9 cellular contexts compared by ENCODE assay signal in the genomic region with DNA sequence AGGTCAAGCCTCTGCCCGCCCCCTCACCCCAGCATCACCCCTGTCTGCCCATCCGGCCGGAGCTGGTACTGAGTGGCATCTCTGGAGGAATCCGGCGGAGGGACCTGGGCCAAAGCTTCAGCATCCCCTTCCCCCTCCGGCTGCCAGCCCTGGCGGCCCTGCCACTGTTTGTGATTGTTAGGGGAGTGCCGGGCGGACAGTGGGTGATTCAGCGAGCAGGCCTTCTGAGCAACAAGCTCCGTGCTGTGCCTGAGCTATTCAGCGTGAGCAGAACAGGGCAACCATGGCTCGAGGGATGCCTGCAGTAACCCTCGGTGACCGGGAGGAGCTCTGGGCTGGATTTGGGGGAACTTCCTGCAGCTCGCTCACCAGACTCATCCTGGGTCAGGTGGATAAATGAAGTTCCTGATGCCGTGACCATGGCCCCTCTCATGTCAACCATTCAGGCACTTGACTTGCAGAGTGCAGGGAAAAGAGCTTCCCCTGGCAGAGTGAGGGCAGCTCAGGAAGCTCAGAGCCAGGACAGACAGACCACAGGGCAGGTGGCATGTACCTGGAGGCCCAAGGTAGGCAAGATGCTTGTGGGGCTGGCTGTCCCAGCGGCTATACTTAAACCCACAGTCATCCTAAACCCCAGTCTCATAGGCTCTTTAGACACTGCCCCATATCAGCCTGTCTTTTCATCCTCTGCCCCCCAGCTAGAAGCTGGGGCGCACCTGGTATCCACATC. TPM values are rescaled to one million over a fixed set of nuclear protein-coding genes. Genes with fewer than 3 reads are reported as not detected.
A peak's percentile ranks its signal among the peaks of the same experiment; 100 is the strongest.
DNase-seq lines count a peak whose midpoint lies in the region; TF ChIP-seq lines count a peak whose summit lies in the region.
"Had no signal": no experiment of that assay in that cellular context is flagged by ENCODE, and none has a peak within 500 bp of the region (broad histone marks: within the 10 kb centered on the region; RNA-seq: fewer than 3 reads in every experiment).

No MANE protein-coding gene starts in this region.

- H3K4me3 Mint-ChIP-seq in type B pancreatic cell, result no peak overlapping the region

- H3K36me3 ChIP-seq in brain microvascular endothelial cell (replicated peaks), result no peaks in the 10 kb centered on the region

- DNase-seq in HT1080 (ENCODE audit: low read depth) (peak; percentile 84), brain microvascular endothelial cell (peak; percentile 82), left kidney (ENCODE audit: low read depth, low spot score) (peak; percentile 35), type B pancreatic cell (ENCODE audit: extremely low spot score, unreplicated experiment) (peak; percentile 65), SHP77 (lab: John Stamatoyannopoulos, UW) (no peak), NCI-H1105 (lab: John Stamatoyannopoulos, UW) (no peak), NCI-H1694 (lab: John Stamatoyannopoulos, UW) (no peak)
- DNase-seq: NCI-H2227 treated with DMSO at 0.1 percent for 48 hours had no signal

- H3K4me3 ChIP-seq in brain microvascular endothelial cell (ENCODE audit: low read depth, low read length), result no peak overlapping the region
- H3K4me3 ChIP-seq: psoas muscle had no signal

- H3K4me1 Mint-ChIP-seq in type B pancreatic cell (ENCODE audit: unreplicated experiment), result peaks cover 7% of the 10 kb centered on the region

- TF ChIP-seq CTCF in brain microvascular endothelial cell (IDR thresholded peaks at IDR 0.05; ENCODE audit: low read depth, low read length, missing control alignments) (peak; percentile 69), type B pancreatic cell (conservative IDR thresholded peaks at IDR 0.05) (peak; percentile 46)

- H3K9me3 Mint-ChIP-seq in type B pancreatic cell, result no peaks in the 10 kb centered on the region

- H3K27me3 Mint-ChIP-seq in type B pancreatic cell, result no peaks in the 10 kb centered on the region

- no peaks in the 10 kb centered on the region for H3K36me3 Mint-ChIP-seq in type B pancreatic cell

- no peaks in the 10 kb centered on the region for H3K27me3 ChIP-seq in brain microvascular endothelial cell (replicated peaks)

- in situ Hi-C loops in brain microvascular endothelial cell (cut with HindIII; ENCODE audit: low pct_ligation_motif_present, low sequenced_read_pairs), result no loop called here

- H3K27ac ChIP-seq in brain microvascular endothelial cell, result no peak overlapping the region
- H3K27ac ChIP-seq: psoas muscle had no signal

- no peak overlapping the region for H3K27ac Mint-ChIP-seq in type B pancreatic cell

RNA-seq across cellular contexts. Expression of gene MLKL, which starts 24.3 kb away (rescaled TPM):
- 54.9 and 57.4 TPM in 2 replicates for total RNA-seq in HT1080 (2014; rRNA removed; shearing (Covaris generic))
- polyA plus RNA-seq in HT1080 (2015; cell fraction: cytosol; rRNA removed), result 17.8 and 20.6 TPM in 2 replicates
- polyA plus RNA-seq in HT1080 (2015; cell fraction: nucleus; rRNA removed), result 37.8 and 45.4 TPM in 2 replicates
- total RNA-seq in type B pancreatic cell (ENCODE audit: low replicate concordance), result 0.58 and 2.8 TPM in 2 replicates

RNA-seq across cellular contexts. Expression of gene FA2H, which starts 49.6 kb away (rescaled TPM):
- 0.14 TPM in 1 of 2 replicates, not detected in the other for total RNA-seq in HT1080 (2014; rRNA removed; shearing (Covaris generic))
- 0.06 TPM in 1 of 2 replicates, not detected in the other for polyA plus RNA-seq in HT1080 (2015; cell fraction: cytosol; rRNA removed)
- polyA plus RNA-seq in HT1080 (2015; cell fraction: nucleus; rRNA removed), result 0.07 TPM in 1 of 2 replicates, not detected in the other
- 5.0 and 7.0 TPM in 2 replicates for total RNA-seq in type B pancreatic cell (ENCODE audit: low replicate concordance)
- total RNA-seq: psoas muscle had no signal

RNA-seq across cellular contexts. Expression of gene RFWD3, which starts 58.3 kb away (rescaled TPM):
- total RNA-seq in HT1080 (2014; rRNA removed; shearing (Covaris generic)), result 41.9 and 64.9 TPM in 2 replicates
- 32.8 and 34.3 TPM in 2 replicates for polyA plus RNA-seq in HT1080 (2015; cell fraction: cytosol; rRNA removed)
- polyA plus RNA-seq in HT1080 (2015; cell fraction: nucleus; rRNA removed), result 68.9 and 73.9 TPM in 2 replicates
- total RNA-seq in type B pancreatic cell (ENCODE audit: low replicate concordance), result 35.2 and 51.8 TPM in 2 replicates

Comparison
In these comparisons a context has a peak if more than half of its experiments do, and no peak if none do; other contexts are left out.
1. DNase-seq: peak in HT1080 (single experiment), brain microvascular endothelial cell (single experiment), left kidney (single experiment) and type B pancreatic cell (single experiment); none in SHP77 (0 of 2), NCI-H1105 (single experiment) and NCI-H1694 (single experiment).
2. RNA of gene MLKL, which starts 24.3 kb away (total RNA-seq): 54.9 to 57.4 TPM in HT1080; 0.58 to 2.8 TPM in type B pancreatic cell; every median in the first group is over 10 times any median in the second.